Comparison of ENCODE assay signal across 1 cellular context in the genomic region with DNA sequence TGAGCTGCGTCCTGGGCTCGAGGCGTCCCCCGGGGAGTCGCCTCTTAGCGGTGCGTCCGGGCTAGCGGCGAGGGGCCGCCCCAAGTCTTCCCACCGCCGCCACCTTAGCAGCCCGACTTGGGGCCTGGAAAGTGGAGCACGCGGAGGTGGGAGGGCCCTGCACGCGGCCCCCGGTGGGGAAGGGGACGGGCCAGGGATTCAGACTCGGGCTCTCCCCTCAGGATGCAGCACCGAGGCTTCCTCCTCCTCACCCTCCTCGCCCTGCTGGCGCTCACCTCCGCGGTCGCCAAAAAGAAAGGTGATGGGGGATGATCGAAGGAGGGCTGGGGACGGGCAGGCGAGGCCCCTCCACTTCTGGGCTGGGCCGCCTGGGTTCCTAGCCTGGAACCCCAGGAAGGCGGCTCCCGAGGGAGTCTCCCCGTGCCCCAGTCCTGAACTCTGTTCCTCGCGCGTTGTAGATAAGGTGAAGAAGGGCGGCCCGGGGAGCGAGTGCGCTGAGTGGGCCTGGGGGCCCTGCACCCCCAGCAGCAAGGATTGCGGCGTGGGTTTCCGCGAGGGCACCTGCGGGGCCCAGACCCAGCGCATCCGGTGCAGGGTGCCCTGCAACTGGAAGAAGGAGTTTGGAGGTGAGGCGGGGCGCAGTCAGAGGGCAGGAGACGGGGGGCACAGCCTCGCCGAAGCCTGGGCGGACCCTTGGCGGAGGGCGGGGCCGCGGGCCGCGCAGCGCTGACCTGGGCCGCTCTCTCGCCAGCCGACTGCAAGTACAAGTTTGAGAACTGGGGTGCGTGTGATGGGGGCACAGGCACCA.
TF ChIP-seq lines count a peak whose summit lies in the region.

No MANE protein-coding gene starts in this region.

TF ChIP-seq in K562, 482 proteins besides CTCF, POLR2A, EP300 and RAD21 (continued from another document and continues in another):
- TF ChIP-seq FOXK1 (CRISPR knock-in tag; IDR thresholded peaks at IDR 0.05; ENCODE audit: borderline replicate concordance) = no peak
- TF ChIP-seq ZBED1 (IDR thresholded peaks at IDR 0.05) = 0 out of 2 replicates have a peak, but pooled peaks have one; percentile 27
- TF ChIP-seq SMAD4 (CRISPR knock-in tag; conservative IDR thresholded peaks at IDR 0.05) = 0 out of 2 replicates have a peak, but pooled peaks have one; percentile 38
- peak in 1 of 2 experiments; percentile 12; a peak in 1 of 3 replicates for TF ChIP-seq CBX3 (IDR thresholded peaks at IDR 0.05; ENCODE audit: borderline replicate concordance in 1 of 2, low read length in 2 of 2)
- TF ChIP-seq MAFK (IDR thresholded peaks at IDR 0.05; ENCODE audit: low read length) = no peak
- TF ChIP-seq BCL6 (CRISPR knock-in tag; IDR thresholded peaks at IDR 0.05) = no peak
- TF ChIP-seq PHF8 (IDR thresholded peaks at IDR 0.05; ENCODE audit: borderline replicate concordance, low read length) = peak; percentile 41; the same call in 1 of the 2 replicates
- TF ChIP-seq CCNT2 (IDR thresholded peaks at IDR 0.05; ENCODE audit: borderline replicate concordance, extremely low read depth, insufficient read length, low read depth, low read length) = peak; percentile 38
- TF ChIP-seq BCOR (IDR thresholded peaks at IDR 0.05) = peak; percentile 21; the same call in 1 of the 2 replicates
- no peak for TF ChIP-seq PRMT5 (CRISPR knock-in tag; IDR thresholded peaks at IDR 0.05)
- TF ChIP-seq ZNF280B (CRISPR knock-in tag; IDR thresholded peaks at IDR 0.05) = no peak
- peak; percentile 79 for TF ChIP-seq POLR2G (IDR thresholded peaks at IDR 0.05; ENCODE audit: low read depth, low read length)
- TF ChIP-seq, protein P1, sequence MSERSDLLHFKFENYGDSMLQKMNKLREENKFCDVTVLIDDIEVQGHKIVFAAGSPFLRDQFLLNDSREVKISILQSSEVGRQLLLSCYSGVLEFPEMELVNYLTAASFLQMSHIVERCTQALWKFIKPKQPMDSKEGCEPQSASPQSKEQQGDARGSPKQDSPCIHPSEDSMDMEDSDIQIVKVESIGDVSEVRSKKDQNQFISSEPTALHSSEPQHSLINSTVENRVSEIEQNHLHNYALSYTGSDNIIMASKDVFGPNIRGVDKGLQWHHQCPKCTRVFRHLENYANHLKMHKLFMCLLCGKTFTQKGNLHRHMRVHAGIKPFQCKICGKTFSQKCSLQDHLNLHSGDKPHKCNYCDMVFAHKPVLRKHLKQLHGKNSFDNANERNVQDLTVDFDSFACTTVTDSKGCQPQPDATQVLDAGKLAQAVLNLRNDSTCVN (CRISPR knock-in tag; IDR thresholded peaks at IDR 0.05) = no peak
- TF ChIP-seq C11orf30 (IDR thresholded peaks at IDR 0.05; ENCODE audit: low read depth) = no peak
- peak; percentile 1; the same call in 1 of the 2 replicates for TF ChIP-seq POLR2AphosphoS5 (IDR thresholded peaks at IDR 0.05; ENCODE audit: control insufficient read depth, insufficient read depth, low read depth, low read length)
- no peak for TF ChIP-seq SMARCB1 (IDR thresholded peaks at IDR 0.05; ENCODE audit: insufficient read length, low read depth)
- no peak for TF ChIP-seq PML (IDR thresholded peaks at IDR 0.05; ENCODE audit: low read length)
- 0 out of 2 replicates have a peak, but pooled peaks have one; percentile 31 for TF ChIP-seq CXXC5 (CRISPR knock-in tag; IDR thresholded peaks at IDR 0.05)
- 0 out of 2 replicates have a peak, but pooled peaks have one; percentile 11 for TF ChIP-seq PHB (CRISPR knock-in tag; IDR thresholded peaks at IDR 0.05)
- no peak for TF ChIP-seq HLTF (IDR thresholded peaks at IDR 0.05)
- peak; percentile 31; the same call in 1 of the 2 replicates for TF ChIP-seq TOE1 (IDR thresholded peaks at IDR 0.05; ENCODE audit: borderline replicate concordance)
- TF ChIP-seq TOE1 (CRISPR knock-in tag; IDR thresholded peaks at IDR 0.05; ENCODE audit: borderline replicate concordance, low read depth) = no peak
- no peak for TF ChIP-seq BRF1 (IDR thresholded peaks at IDR 0.05; ENCODE audit: borderline replicate concordance, extremely low read depth, insufficient read length)
- peak; percentile 50 for TF ChIP-seq ARID1B (IDR thresholded peaks at IDR 0.05)
- no peak for TF ChIP-seq THRAP3 (IDR thresholded peaks at IDR 0.05; ENCODE audit: borderline replicate concordance)
- peak in 1 of 2 experiments; percentile 47; a peak in 2 of 4 replicates for TF ChIP-seq MAZ (CRISPR knock-in tag; conservative IDR thresholded peaks at IDR 0.05 in 1 of 2, IDR thresholded peaks at IDR 0.05 in 1 of 2)
- TF ChIP-seq TAF15 (IDR thresholded peaks at IDR 0.05; ENCODE audit: low read depth, low read length) = no peak
- peak; percentile 19 to 29; a peak in 1 of 4 replicates for TF ChIP-seq NRF1 (conservative IDR thresholded peaks at IDR 0.05 in 1 of 2, IDR thresholded peaks at IDR 0.05 in 1 of 2)
- peak; percentile 85 for TF ChIP-seq MYC (IDR thresholded peaks at IDR 0.05; ENCODE audit: low read depth, low read length)
- 0 out of 2 replicates have a peak, but pooled peaks have one; percentile 32 for TF ChIP-seq MYC (CRISPR knock-in tag; IDR thresholded peaks at IDR 0.05; ENCODE audit: borderline replicate concordance, low read depth)
- no peak for TF ChIP-seq GTF3C2 (IDR thresholded peaks at IDR 0.05; ENCODE audit: borderline replicate concordance, extremely low read depth, insufficient read length)
- no peak for TF ChIP-seq SRSF1 (IDR thresholded peaks at IDR 0.05; ENCODE audit: low read depth, low read length)
- TF ChIP-seq RHOXF2B (CRISPR knock-in tag; conservative IDR thresholded peaks at IDR 0.05) = no peak
- TF ChIP-seq ZBTB17 (CRISPR knock-in tag; IDR thresholded peaks at IDR 0.05) = no peak
- peak; percentile 47; the same call in 1 of the 2 replicates for TF ChIP-seq GATAD2A (IDR thresholded peaks at IDR 0.05)
- TF ChIP-seq EP400 (IDR thresholded peaks at IDR 0.05) = peak; percentile 70; the same call in 1 of the 2 replicates
- TF ChIP-seq KAT7 (CRISPR knock-in tag; IDR thresholded peaks at IDR 0.05; ENCODE audit: borderline replicate concordance) = peak; percentile 62; the same call in 1 of the 2 replicates
- TF ChIP-seq, protein P2, sequence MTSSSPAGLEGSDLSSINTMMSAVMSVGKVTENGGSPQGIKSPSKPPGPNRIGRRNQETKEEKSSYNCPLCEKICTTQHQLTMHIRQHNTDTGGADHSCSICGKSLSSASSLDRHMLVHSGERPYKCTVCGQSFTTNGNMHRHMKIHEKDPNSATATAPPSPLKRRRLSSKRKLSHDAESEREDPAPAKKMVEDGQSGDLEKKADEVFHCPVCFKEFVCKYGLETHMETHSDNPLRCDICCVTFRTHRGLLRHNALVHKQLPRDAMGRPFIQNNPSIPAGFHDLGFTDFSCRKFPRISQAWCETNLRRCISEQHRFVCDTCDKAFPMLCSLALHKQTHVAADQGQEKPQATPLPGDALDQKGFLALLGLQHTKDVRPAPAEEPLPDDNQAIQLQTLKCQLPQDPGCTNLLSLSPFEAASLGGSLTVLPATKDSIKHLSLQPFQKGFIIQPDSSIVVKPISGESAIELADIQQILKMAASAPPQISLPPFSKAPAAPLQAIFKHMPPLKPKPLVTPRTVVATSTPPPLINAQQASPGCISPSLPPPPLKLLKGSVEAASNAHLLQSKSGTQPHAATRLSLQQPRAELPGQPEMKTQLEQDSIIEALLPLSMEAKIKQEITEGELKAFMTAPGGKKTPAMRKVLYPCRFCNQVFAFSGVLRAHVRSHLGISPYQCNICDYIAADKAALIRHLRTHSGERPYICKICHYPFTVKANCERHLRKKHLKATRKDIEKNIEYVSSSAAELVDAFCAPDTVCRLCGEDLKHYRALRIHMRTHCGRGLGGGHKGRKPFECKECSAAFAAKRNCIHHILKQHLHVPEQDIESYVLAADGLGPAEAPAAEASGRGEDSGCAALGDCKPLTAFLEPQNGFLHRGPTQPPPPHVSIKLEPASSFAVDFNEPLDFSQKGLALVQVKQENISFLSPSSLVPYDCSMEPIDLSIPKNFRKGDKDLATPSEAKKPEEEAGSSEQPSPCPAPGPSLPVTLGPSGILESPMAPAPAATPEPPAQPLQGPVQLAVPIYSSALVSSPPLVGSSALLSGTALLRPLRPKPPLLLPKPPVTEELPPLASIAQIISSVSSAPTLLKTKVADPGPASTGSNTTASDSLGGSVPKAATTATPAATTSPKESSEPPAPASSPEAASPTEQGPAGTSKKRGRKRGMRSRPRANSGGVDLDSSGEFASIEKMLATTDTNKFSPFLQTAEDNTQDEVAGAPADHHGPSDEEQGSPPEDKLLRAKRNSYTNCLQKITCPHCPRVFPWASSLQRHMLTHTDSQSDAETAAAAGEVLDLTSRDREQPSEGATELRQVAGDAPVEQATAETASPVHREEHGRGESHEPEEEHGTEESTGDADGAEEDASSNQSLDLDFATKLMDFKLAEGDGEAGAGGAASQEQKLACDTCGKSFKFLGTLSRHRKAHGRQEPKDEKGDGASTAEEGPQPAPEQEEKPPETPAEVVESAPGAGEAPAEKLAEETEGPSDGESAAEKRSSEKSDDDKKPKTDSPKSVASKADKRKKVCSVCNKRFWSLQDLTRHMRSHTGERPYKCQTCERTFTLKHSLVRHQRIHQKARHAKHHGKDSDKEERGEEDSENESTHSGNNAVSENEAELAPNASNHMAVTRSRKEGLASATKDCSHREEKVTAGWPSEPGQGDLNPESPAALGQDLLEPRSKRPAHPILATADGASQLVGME (CRISPR knock-in tag; IDR thresholded peaks at IDR 0.05) = no peak
- TF ChIP-seq CHD1 (IDR thresholded peaks at IDR 0.05; ENCODE audit: low read length) = peak; percentile 87
- peak; percentile 27 for TF ChIP-seq SAP30 (IDR thresholded peaks at IDR 0.05; ENCODE audit: borderline replicate concordance, insufficient read depth, low read depth, low read length, poor library complexity, severe bottlenecking)
- TF ChIP-seq, protein P3, sequence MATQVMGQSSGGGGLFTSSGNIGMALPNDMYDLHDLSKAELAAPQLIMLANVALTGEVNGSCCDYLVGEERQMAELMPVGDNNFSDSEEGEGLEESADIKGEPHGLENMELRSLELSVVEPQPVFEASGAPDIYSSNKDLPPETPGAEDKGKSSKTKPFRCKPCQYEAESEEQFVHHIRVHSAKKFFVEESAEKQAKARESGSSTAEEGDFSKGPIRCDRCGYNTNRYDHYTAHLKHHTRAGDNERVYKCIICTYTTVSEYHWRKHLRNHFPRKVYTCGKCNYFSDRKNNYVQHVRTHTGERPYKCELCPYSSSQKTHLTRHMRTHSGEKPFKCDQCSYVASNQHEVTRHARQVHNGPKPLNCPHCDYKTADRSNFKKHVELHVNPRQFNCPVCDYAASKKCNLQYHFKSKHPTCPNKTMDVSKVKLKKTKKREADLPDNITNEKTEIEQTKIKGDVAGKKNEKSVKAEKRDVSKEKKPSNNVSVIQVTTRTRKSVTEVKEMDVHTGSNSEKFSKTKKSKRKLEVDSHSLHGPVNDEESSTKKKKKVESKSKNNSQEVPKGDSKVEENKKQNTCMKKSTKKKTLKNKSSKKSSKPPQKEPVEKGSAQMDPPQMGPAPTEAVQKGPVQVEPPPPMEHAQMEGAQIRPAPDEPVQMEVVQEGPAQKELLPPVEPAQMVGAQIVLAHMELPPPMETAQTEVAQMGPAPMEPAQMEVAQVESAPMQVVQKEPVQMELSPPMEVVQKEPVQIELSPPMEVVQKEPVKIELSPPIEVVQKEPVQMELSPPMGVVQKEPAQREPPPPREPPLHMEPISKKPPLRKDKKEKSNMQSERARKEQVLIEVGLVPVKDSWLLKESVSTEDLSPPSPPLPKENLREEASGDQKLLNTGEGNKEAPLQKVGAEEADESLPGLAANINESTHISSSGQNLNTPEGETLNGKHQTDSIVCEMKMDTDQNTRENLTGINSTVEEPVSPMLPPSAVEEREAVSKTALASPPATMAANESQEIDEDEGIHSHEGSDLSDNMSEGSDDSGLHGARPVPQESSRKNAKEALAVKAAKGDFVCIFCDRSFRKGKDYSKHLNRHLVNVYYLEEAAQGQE (CRISPR knock-in tag; IDR thresholded peaks at IDR 0.05; ENCODE audit: low read depth) = 0 out of 2 replicates have a peak, but pooled peaks have one; percentile 27
- TF ChIP-seq YY1 (IDR thresholded peaks at IDR 0.05; ENCODE audit: borderline replicate concordance in 1 of 3, control insufficient read depth in 1 of 3, extremely low read depth in 1 of 3, insufficient read depth in 3 of 3, insufficient read length in 1 of 3, insufficient replicate concordance in 2 of 3, low read depth in 1 of 3, low read length in 2 of 3) = peak in 1 of 3 experiments; percentile 5
- no peak for TF ChIP-seq RCOR1 (IDR thresholded peaks at IDR 0.05; ENCODE audit: borderline replicate concordance in 1 of 2, low read depth in 2 of 2, low read length in 2 of 2)
- peak; percentile 39; the same call in 1 of the 2 replicates for TF ChIP-seq TFAP4 (CRISPR knock-in tag; IDR thresholded peaks at IDR 0.05; ENCODE audit: borderline replicate concordance)
